ENCODE assay signal across 22 cellular contexts in genomic region chr12:26247873-26248272, GRCh38. TPM values are rescaled to one million over a fixed set of nuclear protein-coding genes. Genes with fewer than 3 reads are reported as not detected.
DNase-seq lines count a peak whose midpoint lies in the region; ATAC-seq and TF ChIP-seq lines count a peak whose summit lies in the region.
"Had no signal": no experiment of that assay in that cellular context is flagged by ENCODE, and none has a peak within 500 bp of the region (broad histone marks: within the 10 kb centered on the region; RNA-seq: fewer than 3 reads in every experiment).

No MANE protein-coding gene starts in this region.

- H3K27ac ChIP-seq in PC-9 (peak overlapping the region; percentile 96), tibial artery (no peak overlapping the region)
- H3K27ac ChIP-seq: 22Rv1, GM23248 had no signal

- no peaks in the 10 kb centered on the region for H3K36me3 Mint-ChIP-seq in T-helper 2 cell treated with Interferon-gamma antibody and Interleukin-4, amounts not matched to agents 5 μg/mL and 100 μg/mL, for 36 hours (ENCODE audit: low read depth)

- H3K4me3 ChIP-seq in PC-9: 0 out of 2 replicates have a peak overlapping the region, but pooled peaks have one; percentile 10
- no peak overlapping the region for H3K4me3 ChIP-seq in tibial artery
- H3K4me3 ChIP-seq: GM23248 had no signal

- H2AFZ ChIP-seq in PC-9: peak overlapping the region; percentile 66; the same call in 1 of the 2 replicates
- H2AFZ ChIP-seq: GM23248 had no signal

- H3K27ac Mint-ChIP-seq in T-helper 2 cell treated with Interferon-gamma antibody and Interleukin-4, amounts not matched to agents 5 μg/mL and 100 μg/mL, for 36 hours: no peak overlapping the region
- H3K27ac Mint-ChIP-seq: CD8-positive, alpha-beta memory T cell had no signal

- POLR2A ChIA-PET in PC-9 (lab: Charles Lee; ENCODE audit: unreplicated experiment): no interaction called here

- no peaks in the 10 kb centered on the region for H3K9me2 ChIP-seq in PC-9 (ENCODE audit: insufficient read depth)
- H3K9me2 ChIP-seq: SK-N-SH had no signal

- H3K4me1 Mint-ChIP-seq in T-helper 2 cell treated with Interferon-gamma antibody and Interleukin-4, amounts not matched to agents 5 μg/mL and 100 μg/mL, for 36 hours (ENCODE audit: low read depth): peaks cover 3% of the 10 kb centered on the region
- H3K4me1 Mint-ChIP-seq: CD8-positive, alpha-beta memory T cell had no signal

- H3K4me3 Mint-ChIP-seq in T-helper 2 cell treated with Interferon-gamma antibody and Interleukin-4, amounts not matched to agents 5 μg/mL and 100 μg/mL, for 36 hours: no peak overlapping the region
- H3K4me3 Mint-ChIP-seq: CD8-positive, alpha-beta memory T cell; IgD-negative memory B cell had no signal

- DNase-seq in SIG-M5 treated with dmso at 0.1 percent for 504 hours (lab: John Stamatoyannopoulos, UW; ENCODE audit: unreplicated experiment) (peak; percentile 58), SIG-M5 (lab: John Stamatoyannopoulos, UW) (no peak), PC-9 (no peak), fibroblast of peridontal ligament (ENCODE audit: extremely low read depth) (peak; percentile 34), tibial artery (no peak), CD1c-positive myeloid dendritic cell (ENCODE audit: extremely low spot score) (no peak)
- no peak for DNase-seq in T-helper 2 cell treated with Interferon-gamma antibody and Interleukin-4, amounts not matched to agents 5 μg/mL and 100 μg/mL, for 36 hours (ENCODE audit: low spot score)
- DNase-seq: BE2C; CD8-positive, alpha-beta memory T cell; DMS79 treated with DMSO at 0.1 percent for 48 hours; GM23248; HCEC 1CT; NCI-H1048; NCI-H1436 treated with DMSO at 0.1 percent for 48 hours; NCI-H2081; NCI-H510A; NCI-H82; SK-N-SH had no signal

- H3K27me3 ChIP-seq in PC-9 (ENCODE audit: insufficient read depth, low read depth): no peaks in the 10 kb centered on the region
- no peaks in the 10 kb centered on the region for H3K27me3 ChIP-seq in tibial artery
- H3K27me3 ChIP-seq: BE2C had no signal

- no TSS peak for BruUV-seq in PC-9 (replicated peaks; lab: Mats Ljungman, UMichigan)

- peaks cover 6% of the 10 kb centered on the region; the same call in 1 of the 2 replicates for H3K9me3 ChIP-seq in PC-9 (ENCODE audit: insufficient read depth, low read depth)
- peaks cover 0 to 3% (median 0%) of the 10 kb centered on the region in 3 donors for H3K9me3 ChIP-seq in tibial artery
- H3K9me3 ChIP-seq: BE2C, SK-N-SH had no signal

- no peaks in the 10 kb centered on the region for H3K79me2 ChIP-seq in PC-9 (ENCODE audit: low read depth)

- TF ChIP-seq CTCF in PC-9 (conservative IDR thresholded peaks at IDR 0.05): no peak
- no peak for TF ChIP-seq CTCF in tibial artery (IDR thresholded peaks at IDR 0.05)

- peaks cover 3% of the 10 kb centered on the region for H3K27me3 Mint-ChIP-seq in T-helper 2 cell treated with Interferon-gamma antibody and Interleukin-4, amounts not matched to agents 5 μg/mL and 100 μg/mL, for 36 hours (ENCODE audit: low read depth)
- H3K27me3 Mint-ChIP-seq: IgD-negative memory B cell had no signal

- H3K4me2 ChIP-seq in PC-9: peak overlapping the region; percentile 71
- H3K4me2 ChIP-seq: SK-N-SH had no signal

- peaks cover 7% of the 10 kb centered on the region; the same call in 1 of the 2 replicates for H3K36me3 ChIP-seq in PC-9 (ENCODE audit: low read depth)
- no peaks in the 10 kb centered on the region for H3K36me3 ChIP-seq in tibial artery
- H3K36me3 ChIP-seq: BE2C had no signal

- H4K20me1 ChIP-seq in PC-9 (ENCODE audit: insufficient read depth): no peaks in the 10 kb centered on the region

- H3K9me3 Mint-ChIP-seq in T-helper 2 cell treated with Interferon-gamma antibody and Interleukin-4, amounts not matched to agents 5 μg/mL and 100 μg/mL, for 36 hours: no peaks in the 10 kb centered on the region

- intact Hi-C loops in PC-9 (cut with micrococcal nuclease; ENCODE audit: unreplicated experiment) (loop anchor here (2.0 to 5.0 kb wide), 4 partner anchors 51 to 95 kb away; partner anchors contain the start of gene SSPN), tibial artery (cut with DNase I; ENCODE audit: low total_unique reads) (no loop called here)

- no peak for ATAC-seq in SK-N-SH treated with all-trans-retinoic acid at 6 μM for 48 hours

- H3K4me1 ChIP-seq in PC-9 (replicated peaks; ENCODE audit: insufficient read depth) (peaks cover 59% of the 10 kb centered on the region), tibial artery (no peaks in the 10 kb centered on the region)

- peaks cover 27% of the 10 kb centered on the region for H3F3A ChIP-seq in PC-9 (ENCODE audit: insufficient read depth, low read depth)

- CTCF ChIA-PET in PC-9 (lab: Charles Lee): no interaction called here

TF ChIP-seq in SK-N-SH treated with all-trans-retinoic acid at 6 μM for 48 hours, 23 proteins besides CTCF, POLR2A, EP300 and RAD21:
- TF ChIP-seq SNAI2 (CRISPR knock-in tag; IDR thresholded peaks at IDR 0.05) (no peak), CSRNP3 (CRISPR knock-in tag; IDR thresholded peaks at IDR 0.05) (no peak), GLIS3 (CRISPR knock-in tag; IDR thresholded peaks at IDR 0.05) (no peak), ZNF8 (CRISPR knock-in tag; IDR thresholded peaks at IDR 0.05) (no peak), BACH2 (CRISPR knock-in tag; IDR thresholded peaks at IDR 0.05; ENCODE audit: borderline replicate concordance) (no peak), ZC3H10 (CRISPR knock-in tag; IDR thresholded peaks at IDR 0.05) (no peak), OSR1 (CRISPR knock-in tag; IDR thresholded peaks at IDR 0.05) (no peak), TCF4 (CRISPR knock-in tag; IDR thresholded peaks at IDR 0.05; ENCODE audit: borderline replicate concordance) (no peak), PPARA (CRISPR knock-in tag; IDR thresholded peaks at IDR 0.05; ENCODE audit: borderline replicate concordance) (no peak), CSDC2 (CRISPR knock-in tag; IDR thresholded peaks at IDR 0.05) (no peak), ZNF565 (CRISPR knock-in tag; conservative IDR thresholded peaks at IDR 0.05; ENCODE audit: low read depth) (no peak), RARB (CRISPR knock-in tag; IDR thresholded peaks at IDR 0.05) (no peak), CREB5 (CRISPR knock-in tag; IDR thresholded peaks at IDR 0.05; ENCODE audit: low read depth) (no peak), ARNTL (CRISPR knock-in tag; IDR thresholded peaks at IDR 0.05; ENCODE audit: borderline replicate concordance, low read depth) (no peak), TOX (CRISPR knock-in tag; IDR thresholded peaks at IDR 0.05; ENCODE audit: borderline replicate concordance) (no peak), ZFP3 (CRISPR knock-in tag; IDR thresholded peaks at IDR 0.05) (no peak), ESRRG (CRISPR knock-in tag; IDR thresholded peaks at IDR 0.05) (no peak)
TF ChIP-seq in SK-N-SH treated with all-trans-retinoic acid at 6 μM for 48 hours: peak in this region for 0.

RNA-seq across cellular contexts. Expression of gene SSPN, which starts 52.5 kb away (rescaled TPM):
- 10.4 and 14.0 TPM in 2 replicates for total RNA-seq in PC-9 (2021)
- total RNA-seq: CD8-positive, alpha-beta memory T cell; T-helper 1 cell treated with Interleukin-12 subunit alpha and Interleukin-12 subunit beta and Interleukin-4 antibody, amounts not matched to agents 30 ng/mL and 1 ng/mL, for 36 hours had no signal

Comparison
In these comparisons a context has a peak if more than half of its experiments do, and no peak if none do; other contexts are left out.
1. DNase-seq: peak in SIG-M5 treated with dmso at 0.1 percent for 504 hours (single experiment) and fibroblast of peridontal ligament (single experiment); none in SIG-M5 (single experiment), PC-9 (0 of 2), T-helper 2 cell treated with Interferon-gamma antibody and Interleukin-4, amounts not matched to agents 5 μg/mL and 100 μg/mL, for 36 hours (single experiment), tibial artery (0 of 2) and CD1c-positive myeloid dendritic cell (single experiment).